Comparison of ENCODE assay signal across 13 cellular contexts in the genomic region with DNA sequence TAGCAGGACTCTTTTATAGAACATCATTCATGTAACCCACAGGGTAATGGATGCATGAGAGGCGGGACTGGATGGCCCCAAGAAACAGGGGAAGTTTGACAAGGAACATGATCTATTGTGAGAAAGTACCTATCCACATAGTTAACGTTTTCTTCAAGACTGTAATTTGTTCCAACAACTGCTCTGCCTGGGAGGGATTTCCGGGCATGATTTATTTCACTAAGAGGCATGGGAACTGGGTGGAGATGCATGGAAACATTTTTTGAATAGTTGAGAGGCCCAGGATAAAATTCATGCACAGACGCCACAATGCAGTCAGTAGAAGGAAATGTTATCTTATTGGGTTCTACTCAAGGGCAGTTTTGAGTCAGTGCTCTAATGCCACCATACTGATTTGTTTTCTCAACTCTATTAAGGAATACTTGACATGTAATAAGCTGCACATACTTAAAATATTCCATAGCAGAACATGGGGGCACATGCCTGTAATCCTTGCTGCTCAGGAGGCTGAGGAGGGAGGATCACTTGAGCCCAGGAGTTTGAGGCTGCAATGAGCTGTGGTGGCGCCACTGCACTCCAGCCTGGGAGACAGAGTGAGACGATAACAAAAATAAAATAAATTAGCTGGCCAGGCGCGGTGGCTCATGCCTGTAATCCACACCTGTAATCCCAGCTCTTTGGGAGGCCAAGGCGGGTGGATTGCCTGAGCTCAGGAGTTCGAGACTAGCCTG. TPM values are rescaled to one million over a fixed set of nuclear protein-coding genes. Genes with fewer than 3 reads are reported as not detected.
DNase-seq lines count a peak whose midpoint lies in the region; ATAC-seq, FAIRE-seq and TF ChIP-seq lines count a peak whose summit lies in the region.
"Had no signal": no experiment of that assay in that cellular context is flagged by ENCODE, and none has a peak within 500 bp of the region (broad histone marks: within the 10 kb centered on the region; RNA-seq: fewer than 3 reads in every experiment).

No MANE protein-coding gene starts in this region.

- H3K4me1 Mint-ChIP-seq in mesothelial cell of epicardium, result peaks cover 8% of the 10 kb centered on the region
- H3K4me1 Mint-ChIP-seq: activated naive CD8-positive, alpha-beta T cell treated with anti-CD3 and anti-CD28 coated beads for 36 hours had no signal

- H3K4me3 Mint-ChIP-seq in mesothelial cell of epicardium, result no peak overlapping the region
- H3K4me3 Mint-ChIP-seq: activated naive CD8-positive, alpha-beta T cell treated with anti-CD3 and anti-CD28 coated beads for 36 hours; stimulated activated naive CD8-positive, alpha-beta T cell treated with anti-CD3 and anti-CD28 coated beads, Interleukin-15, amount 100 ng/mL, for 72 hours had no signal

- no peaks in the 10 kb centered on the region for H3K9me3 Mint-ChIP-seq in mesothelial cell of epicardium

- no peak for TF ChIP-seq RAD21 in Ishikawa (IDR thresholded peaks at IDR 0.05; ENCODE audit: low read depth)

- H3K36me3 Mint-ChIP-seq in mesothelial cell of epicardium, result no peaks in the 10 kb centered on the region
- H3K36me3 Mint-ChIP-seq: activated naive CD8-positive, alpha-beta T cell treated with anti-CD3 and anti-CD28 coated beads for 36 hours had no signal

- FAIRE-seq in urothelium cell line (lab: Jason Lieb, UNC), result no peak
- FAIRE-seq: TTC549 had no signal

- TF ChIP-seq EP300 in Ishikawa (IDR thresholded peaks at IDR 0.05; ENCODE audit: borderline replicate concordance), result peak; percentile 86

- DNase-seq in AG10803 (ENCODE audit: low read depth) (peak; percentile 96), choroid plexus epithelial cell (ENCODE audit: low read depth) (peak; percentile 73), mesothelial cell of epicardium (ENCODE audit: low spot score in 2 of 2, unreplicated experiment in 2 of 2) (no peak), cerebellum (ENCODE audit: low spot score) (no peak), SK-N-DZ (ENCODE audit: low spot score) (no peak), urothelium cell line (ENCODE audit: low spot score) (no peak)
- DNase-seq: activated naive CD8-positive, alpha-beta T cell treated with anti-CD3 and anti-CD28 coated beads for 36 hours; NCI-H345; stimulated activated naive CD8-positive, alpha-beta T cell treated with anti-CD3 and anti-CD28 coated beads, Interleukin-15, amount 100 ng/mL, for 72 hours had no signal

- H3K27ac Mint-ChIP-seq in mesothelial cell of epicardium, result peak overlapping the region; percentile 83
- H3K27ac Mint-ChIP-seq: activated naive CD8-positive, alpha-beta T cell treated with anti-CD3 and anti-CD28 coated beads for 36 hours; stimulated activated naive CD8-positive, alpha-beta T cell treated with anti-CD3 and anti-CD28 coated beads, Interleukin-15, amount 100 ng/mL, for 72 hours had no signal

- TF ChIP-seq CTCF in AG10803 (conservative IDR thresholded peaks at IDR 0.05; ENCODE audit: low read length) (no peak), choroid plexus epithelial cell (conservative IDR thresholded peaks at IDR 0.05; ENCODE audit: low read depth, low read length) (no peak), mesothelial cell of epicardium (IDR thresholded peaks at IDR 0.05; ENCODE audit: unreplicated experiment) (no peak)

- no peak for ATAC-seq in HG02981 (IDR thresholded peaks at IDR 0.05; ENCODE audit: unreplicated experiment)
- ATAC-seq: Panc1; stimulated activated naive CD8-positive, alpha-beta T cell treated with anti-CD3 and anti-CD28 coated beads, Interleukin-15, amount 100 ng/mL, for 72 hours had no signal

- H3K27me3 Mint-ChIP-seq in mesothelial cell of epicardium (ENCODE audit: low read depth), result peaks cover 76% of the 10 kb centered on the region

- H3K4me3 ChIP-seq in AG10803 (ENCODE audit: low read length) (no peak overlapping the region), choroid plexus epithelial cell (ENCODE audit: low read depth, low read length) (no peak overlapping the region)

TF ChIP-seq in Ishikawa, 13 proteins besides CTCF, POLR2A, EP300 and RAD21:
- TF ChIP-seq CEBPB (IDR thresholded peaks at IDR 0.05) (no peak; the same call in 1 of the 2 replicates), TAF1 (IDR thresholded peaks at IDR 0.05; ENCODE audit: low read depth) (no peak), TEAD4 (IDR thresholded peaks at IDR 0.05) (peak; percentile 90), NFIC (IDR thresholded peaks at IDR 0.05) (peak; percentile 67), TCF12 (IDR thresholded peaks at IDR 0.05; ENCODE audit: low read depth) (peak; percentile 85), ZBTB7A (IDR thresholded peaks at IDR 0.05; ENCODE audit: low read depth) (no peak), FOXM1 (IDR thresholded peaks at IDR 0.05; ENCODE audit: borderline replicate concordance, low read depth) (peak; percentile 80), CREB1 (IDR thresholded peaks at IDR 0.05; ENCODE audit: low read depth) (no peak), EGR1 (IDR thresholded peaks at IDR 0.05) (no peak), YY1 (IDR thresholded peaks at IDR 0.05; ENCODE audit: low read depth) (no peak)
- TF ChIP-seq, protein P1, sequence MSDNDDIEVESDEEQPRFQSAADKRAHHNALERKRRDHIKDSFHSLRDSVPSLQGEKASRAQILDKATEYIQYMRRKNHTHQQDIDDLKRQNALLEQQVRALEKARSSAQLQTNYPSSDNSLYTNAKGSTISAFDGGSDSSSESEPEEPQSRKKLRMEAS (IDR thresholded peaks at IDR 0.05), result peak; percentile 29; the same call in 1 of the 2 replicates
- TF ChIP-seq, protein P2, sequence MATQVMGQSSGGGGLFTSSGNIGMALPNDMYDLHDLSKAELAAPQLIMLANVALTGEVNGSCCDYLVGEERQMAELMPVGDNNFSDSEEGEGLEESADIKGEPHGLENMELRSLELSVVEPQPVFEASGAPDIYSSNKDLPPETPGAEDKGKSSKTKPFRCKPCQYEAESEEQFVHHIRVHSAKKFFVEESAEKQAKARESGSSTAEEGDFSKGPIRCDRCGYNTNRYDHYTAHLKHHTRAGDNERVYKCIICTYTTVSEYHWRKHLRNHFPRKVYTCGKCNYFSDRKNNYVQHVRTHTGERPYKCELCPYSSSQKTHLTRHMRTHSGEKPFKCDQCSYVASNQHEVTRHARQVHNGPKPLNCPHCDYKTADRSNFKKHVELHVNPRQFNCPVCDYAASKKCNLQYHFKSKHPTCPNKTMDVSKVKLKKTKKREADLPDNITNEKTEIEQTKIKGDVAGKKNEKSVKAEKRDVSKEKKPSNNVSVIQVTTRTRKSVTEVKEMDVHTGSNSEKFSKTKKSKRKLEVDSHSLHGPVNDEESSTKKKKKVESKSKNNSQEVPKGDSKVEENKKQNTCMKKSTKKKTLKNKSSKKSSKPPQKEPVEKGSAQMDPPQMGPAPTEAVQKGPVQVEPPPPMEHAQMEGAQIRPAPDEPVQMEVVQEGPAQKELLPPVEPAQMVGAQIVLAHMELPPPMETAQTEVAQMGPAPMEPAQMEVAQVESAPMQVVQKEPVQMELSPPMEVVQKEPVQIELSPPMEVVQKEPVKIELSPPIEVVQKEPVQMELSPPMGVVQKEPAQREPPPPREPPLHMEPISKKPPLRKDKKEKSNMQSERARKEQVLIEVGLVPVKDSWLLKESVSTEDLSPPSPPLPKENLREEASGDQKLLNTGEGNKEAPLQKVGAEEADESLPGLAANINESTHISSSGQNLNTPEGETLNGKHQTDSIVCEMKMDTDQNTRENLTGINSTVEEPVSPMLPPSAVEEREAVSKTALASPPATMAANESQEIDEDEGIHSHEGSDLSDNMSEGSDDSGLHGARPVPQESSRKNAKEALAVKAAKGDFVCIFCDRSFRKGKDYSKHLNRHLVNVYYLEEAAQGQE (IDR thresholded peaks at IDR 0.05; ENCODE audit: low read depth), result no peak

RNA-seq across cellular contexts. Expression of a gene that starts 9.9 kb away (rescaled TPM):
- total RNA-seq in mesothelial cell of epicardium, result 31.9 to 37.3 TPM (median 33.1 TPM) in 3 replicates
- total RNA-seq in cerebellum, result 10.3 TPM
- polyA plus RNA-seq in SK-N-DZ (2014; cell fraction: cytosol; rRNA removed), result 38.7 and 51.2 TPM in 2 replicates
- 31.9 and 55.9 TPM in 2 replicates for polyA plus RNA-seq in SK-N-DZ (2014; cell fraction: nucleus; rRNA removed)

RNA-seq across cellular contexts. Expression of a gene that starts 16.6 kb away (rescaled TPM):
- total RNA-seq in mesothelial cell of epicardium (2.2 to 2.4 TPM (median 2.4 TPM) in 3 replicates), cerebellum (0.18 TPM)
- not detected in 2 replicates for polyA plus RNA-seq in SK-N-DZ (2014; cell fraction: cytosol; rRNA removed)
- polyA plus RNA-seq in SK-N-DZ (2014; cell fraction: nucleus; rRNA removed), result not detected in 2 replicates
- total RNA-seq: activated naive CD8-positive, alpha-beta T cell treated with anti-CD3 and anti-CD28 coated beads for 36 hours had no signal

RNA-seq across cellular contexts. Expression of a gene that starts 30.7 kb away (rescaled TPM):
- 61.2 to 71.0 TPM (median 69.5 TPM) in 3 replicates for total RNA-seq in mesothelial cell of epicardium
- total RNA-seq in cerebellum, result 26.9 TPM
- 65.3 and 70.2 TPM in 2 replicates for polyA plus RNA-seq in SK-N-DZ (2014; cell fraction: cytosol; rRNA removed)
- 36.0 and 39.7 TPM in 2 replicates for polyA plus RNA-seq in SK-N-DZ (2014; cell fraction: nucleus; rRNA removed)

RNA-seq across cellular contexts. Expression of a gene that starts 32.0 kb away (rescaled TPM):
- total RNA-seq in mesothelial cell of epicardium, result 27.4 to 31.2 TPM (median 30.6 TPM) in 3 replicates
- 5.9 TPM for total RNA-seq in cerebellum
- polyA plus RNA-seq in SK-N-DZ (2014; cell fraction: cytosol; rRNA removed), result 16.4 and 16.9 TPM in 2 replicates
- polyA plus RNA-seq in SK-N-DZ (2014; cell fraction: nucleus; rRNA removed), result 59.4 and 62.4 TPM in 2 replicates

RNA-seq across cellular contexts. Expression of a gene that starts 35.0 kb away (rescaled TPM):
- 2.6 to 3.1 TPM (median 2.7 TPM) in 3 replicates for total RNA-seq in mesothelial cell of epicardium
- total RNA-seq in cerebellum, result 38.2 TPM
- 44.6 and 46.5 TPM in 2 replicates for polyA plus RNA-seq in SK-N-DZ (2014; cell fraction: cytosol; rRNA removed)
- polyA plus RNA-seq in SK-N-DZ (2014; cell fraction: nucleus; rRNA removed), result 28.8 and 30.9 TPM in 2 replicates

Comparison
In these comparisons a context has a peak if more than half of its experiments do, and no peak if none do; other contexts are left out.
1. DNase-seq: peak in AG10803 (single experiment) and choroid plexus epithelial cell (single experiment); none in mesothelial cell of epicardium (0 of 2), cerebellum (single experiment), SK-N-DZ (single experiment) and urothelium cell line (single experiment).